ENCODE assay signal across 1 cellular context in the genomic region with DNA sequence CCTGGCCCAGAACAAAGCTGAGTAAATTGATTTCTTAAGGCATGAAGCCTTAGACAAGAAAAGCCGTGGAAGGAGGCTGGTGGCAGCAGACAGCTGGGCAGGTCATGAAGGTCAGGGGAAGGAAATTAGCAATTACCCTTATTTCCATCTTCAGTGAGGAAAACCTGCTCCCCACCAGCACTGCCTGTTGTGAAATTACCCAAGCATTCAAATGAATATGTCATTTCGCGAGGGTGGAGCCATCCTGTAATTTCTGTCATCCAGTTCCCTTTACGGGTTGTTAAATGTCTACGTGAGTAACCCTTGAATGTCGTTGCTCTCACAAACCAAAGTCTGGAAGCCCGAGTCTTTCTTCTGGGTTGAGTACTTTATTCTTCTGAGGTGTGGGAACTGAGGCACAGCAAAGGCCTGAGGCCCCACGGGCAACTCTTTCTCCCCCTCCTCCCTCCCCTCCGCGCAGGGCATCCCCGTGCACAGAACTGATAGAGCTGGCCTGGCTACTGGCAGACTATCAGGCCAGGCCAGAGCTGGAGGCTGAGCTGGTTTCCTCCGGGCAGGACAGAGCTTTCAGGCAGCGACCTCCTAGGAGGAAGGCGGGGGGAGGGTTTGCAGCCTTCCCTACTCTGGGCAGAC.
TF ChIP-seq lines count a peak whose summit lies in the region.

No MANE protein-coding gene starts in this region.

TF ChIP-seq in GM12878, 131 proteins besides CTCF, POLR2A, EP300 and RAD21 (continued from another document):
- TF ChIP-seq SREBF2 (IDR thresholded peaks at IDR 0.05; ENCODE audit: low read length) (no peak), NR2F1 (conservative IDR thresholded peaks at IDR 0.05) (peak; percentile 82), HDGF (IDR thresholded peaks at IDR 0.05) (no peak)
TF ChIP-seq in GM12878: peak in this region for 2.
